In genomic region chr20:30281584-30282197, GRCh38 we compare ENCODE assay signal across 28 cellular contexts.
"Had no signal": no experiment of that assay in that cellular context is flagged by ENCODE, and none has a peak within 500 bp of the region (broad histone marks: within the 10 kb centered on the region; RNA-seq: fewer than 3 reads in every experiment).

No MANE protein-coding gene starts in this region.

- DNase-seq: activated B cell treated with CpG ODN at 0.5 μM for 24 hours; activated CD4-positive, alpha-beta T cell treated with anti-CD3 and anti-CD28 coated beads for 1 hour; activated CD4-positive, alpha-beta T cell treated with anti-CD3 and anti-CD28 coated beads, Interleukin-2, amount 10 ng/mL, durations not matched to agents 24 days and 14 days; activated CD4-positive, alpha-beta T cell treated with anti-CD3 and anti-CD28 coated beads, Interleukin-2, amount 50 U/mL, for 48 hours; activated CD8-positive, alpha-beta memory T cell treated with anti-CD3 and anti-CD28 coated beads, Interleukin-2, amount 10 ng/mL, durations not matched to agents 7 days and 5 days; activated effector memory CD4-positive, alpha-beta T cell treated with Interleukin-2 at 50 U/mL for 16 hours; activated naive CD4-positive, alpha-beta T cell; activated T-cell treated with anti-CD3 and anti-CD28 coated beads, Interleukin-2, amount 50 U/mL, for 24 hours; amniotic stem cell; KG1; MV-4-11; NCI-H1092 treated with DMSO at 0.1 percent for 48 hours; NCI-H1417 treated with DMSO at 0.1 percent for 48 hours; NCI-H1694; NCI-H2029; NCI-H2107; NCI-H510A treated with DMSO at 0.1 percent for 48 hours; NCI-H69; RPMI8226; SJCRH30; SK-N-SH; SW 1271 had no signal

- H3K36me3 Mint-ChIP-seq: IgD-negative memory B cell had no signal

- H3K36me3 ChIP-seq: ascending aorta, SJCRH30 had no signal

- H3K9ac ChIP-seq: SK-N-SH had no signal

- H3K4me2 ChIP-seq: SK-N-SH had no signal

- H3K27me3 Mint-ChIP-seq: activated B cell treated with CpG ODN at 0.5 μM for 24 hours; activated CD4-positive, alpha-beta T cell treated with anti-CD3 and anti-CD28 coated beads, Interleukin-2, amount 10 ng/mL, durations not matched to agents 24 days and 14 days; activated CD8-positive, alpha-beta memory T cell treated with anti-CD3 and anti-CD28 coated beads, Interleukin-2, amount 10 ng/mL, durations not matched to agents 7 days and 5 days; activated naive CD4-positive, alpha-beta T cell treated with anti-CD3 and anti-CD28 coated beads, Interleukin-2, amount 50 U/mL, for 24 hours; activated T-cell treated with anti-CD3 and anti-CD28 coated beads, Interleukin-2, amount 50 U/mL, for 24 hours; brain; IgD-negative memory B cell had no signal

- H3K4me3 Mint-ChIP-seq: activated B cell treated with CpG ODN at 0.5 μM for 24 hours; activated CD4-positive, alpha-beta T cell treated with anti-CD3 and anti-CD28 coated beads, Interleukin-2, amount 10 ng/mL, durations not matched to agents 24 days and 14 days; activated naive CD4-positive, alpha-beta T cell treated with anti-CD3 and anti-CD28 coated beads, Interleukin-2, amount 50 U/mL, for 24 hours; activated T-cell treated with anti-CD3 and anti-CD28 coated beads, Interleukin-2, amount 50 U/mL, for 24 hours; activated T-helper 1 cell treated with anti-CD3 and anti-CD28 coated beads, Interleukin-12 subunit alpha, Interleukin-12 subunit beta, Interleukin-2, Interleukin-4 antibody, amounts not matched to agents 30 ng/mL and 10 ng/mL and 1 ng/mL, durations not matched to agents 14 hours and 24 hours and 36 hours; brain had no signal

- H3K4me1 Mint-ChIP-seq: brain had no signal

- H3K4me3 ChIP-seq: ascending aorta, SJCRH30 had no signal

- H3K27ac Mint-ChIP-seq: activated B cell treated with CpG ODN at 0.5 μM for 24 hours; activated CD4-positive, alpha-beta T cell treated with anti-CD3 and anti-CD28 coated beads, Interleukin-2, amount 10 ng/mL, durations not matched to agents 24 days and 14 days; activated CD8-positive, alpha-beta memory T cell treated with anti-CD3 and anti-CD28 coated beads, Interleukin-2, amount 10 ng/mL, durations not matched to agents 7 days and 5 days; activated naive CD4-positive, alpha-beta T cell treated with anti-CD3 and anti-CD28 coated beads, Interleukin-2, amount 50 U/mL, for 24 hours; activated T-cell treated with anti-CD3 and anti-CD28 coated beads, Interleukin-2, amount 50 U/mL, for 24 hours; activated T-helper 1 cell treated with anti-CD3 and anti-CD28 coated beads, Interleukin-12 subunit alpha, Interleukin-12 subunit beta, Interleukin-2, Interleukin-4 antibody, amounts not matched to agents 30 ng/mL and 10 ng/mL and 1 ng/mL, durations not matched to agents 14 hours and 24 hours and 36 hours; brain; IgD-negative memory B cell had no signal

- H3K9me3 Mint-ChIP-seq: activated B cell treated with CpG ODN at 0.5 μM for 24 hours; activated naive CD4-positive, alpha-beta T cell treated with anti-CD3 and anti-CD28 coated beads, Interleukin-2, amount 50 U/mL, for 24 hours had no signal

- H3K4me1 ChIP-seq: ascending aorta, SJCRH30 had no signal

- H3K9me3 ChIP-seq: ascending aorta, SJCRH30, SK-N-SH had no signal

- ATAC-seq: activated CD8-positive, alpha-beta memory T cell treated with anti-CD3 and anti-CD28 coated beads, Interleukin-2, amount 10 ng/mL, durations not matched to agents 7 days and 5 days; Right ventricle myocardium inferior had no signal

- H3K27ac ChIP-seq: ascending aorta, SJCRH30 had no signal

- H3K27me3 ChIP-seq: ascending aorta, SJCRH30 had no signal
